8 cellular contexts compared by ENCODE assay signal in the genomic region with DNA sequence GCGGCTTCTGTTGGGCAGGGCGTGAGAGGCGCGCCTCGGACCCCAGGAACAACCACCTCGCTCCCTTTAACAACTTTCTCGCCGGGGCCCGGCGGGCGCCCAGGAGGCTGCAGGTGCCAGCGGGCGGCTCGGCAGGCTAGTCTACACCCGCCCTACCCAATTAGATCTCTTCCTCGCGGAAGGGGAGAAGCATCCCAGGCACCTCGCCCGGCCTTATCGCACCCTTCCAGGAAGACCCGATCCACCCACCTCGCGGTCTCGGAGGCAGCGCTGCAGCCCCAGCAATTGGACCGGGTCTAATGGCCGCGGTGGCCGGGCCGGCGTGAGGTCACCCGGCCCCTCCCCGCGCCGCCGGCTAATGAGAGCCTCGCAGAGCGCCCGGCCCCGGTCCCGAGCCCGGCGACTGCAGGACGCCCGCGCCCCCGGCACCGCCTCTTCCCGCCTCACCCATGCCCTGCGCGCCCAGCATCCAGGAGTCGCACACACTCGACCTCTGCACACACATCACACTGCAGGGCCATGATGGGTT. TPM values are rescaled to one million over a fixed set of nuclear protein-coding genes. Genes with fewer than 3 reads are reported as not detected.
A peak's percentile ranks its signal among the peaks of the same experiment; 100 is the strongest.
DNase-seq lines count a peak whose midpoint lies in the region; ATAC-seq and TF ChIP-seq lines count a peak whose summit lies in the region.

A gene (minus strand): TSS at position 298 of the 529 bp plus-strand sequence. CDS start 419 bp downstream, outside the sequence.

- peaks cover 4% of the 10 kb centered on the region for H3K4me1 ChIP-seq in mesodermal cell (ENCODE audit: control insufficient read depth, insufficient read depth, low read length, poor library complexity, severe bottlenecking)

- H3K4me1 Mint-ChIP-seq in stimulated activated naive CD8-positive, alpha-beta T cell treated with anti-CD3 and anti-CD28 coated beads, Interleukin-15, Interleukin-2, amounts not matched to agents 100 ng/mL and 50 ng/mL, for 24 hours (ENCODE audit: low read depth), result peaks cover 34% of the 10 kb centered on the region

- ATAC-seq in HG03521 (IDR thresholded peaks at IDR 0.05; ENCODE audit: unreplicated experiment), result no peak

- TF ChIP-seq POLR2A in GM18526 (IDR thresholded peaks at IDR 0.05; ENCODE audit: extremely low read depth, insufficient read length), result peak; percentile 19

- 0% methylated on average over 28 to 38 of the region's 53 CpGs for WGBS in mesodermal cell (ENCODE audit: insufficient coverage in 2 of 2), 2 experiments

- no peak for TF ChIP-seq CTCF in epithelial cell of proximal tubule (conservative IDR thresholded peaks at IDR 0.05; ENCODE audit: low read depth, low read length)

- H3K9me3 ChIP-seq in mesodermal cell (ENCODE audit: control insufficient read depth, low read length), result no peaks in the 10 kb centered on the region

- H3K27ac ChIP-seq in mesodermal cell (ENCODE audit: low read depth, low read length, severe bottlenecking), result no peak within 1 kb of the TSS

- no peaks in the 10 kb centered on the region for H3K36me3 ChIP-seq in mesodermal cell (ENCODE audit: control insufficient read depth, insufficient read depth, low read length)

- H3K27me3 Mint-ChIP-seq in stimulated activated naive CD8-positive, alpha-beta T cell treated with anti-CD3 and anti-CD28 coated beads, Interleukin-15, Interleukin-2, amounts not matched to agents 100 ng/mL and 50 ng/mL, for 24 hours, result no peaks in the 10 kb centered on the region

- in situ Hi-C loops in ACHN (cut with HindIII; ENCODE audit: low pct_ligation_motif_present, low pct_unique_long_range_greater_than_20kb, low sequenced_read_pairs), result no loop called here

- no peaks in the 10 kb centered on the region for H3K36me3 Mint-ChIP-seq in stimulated activated naive CD8-positive, alpha-beta T cell treated with anti-CD3 and anti-CD28 coated beads, Interleukin-15, Interleukin-2, amounts not matched to agents 100 ng/mL and 50 ng/mL, for 24 hours (ENCODE audit: low read depth)

- no peak within 1 kb of the TSS for H3K27ac Mint-ChIP-seq in stimulated activated naive CD8-positive, alpha-beta T cell treated with anti-CD3 and anti-CD28 coated beads, Interleukin-15, Interleukin-2, amounts not matched to agents 100 ng/mL and 50 ng/mL, for 24 hours

- no peaks in the 10 kb centered on the region for H3K9me3 Mint-ChIP-seq in stimulated activated naive CD8-positive, alpha-beta T cell treated with anti-CD3 and anti-CD28 coated beads, Interleukin-15, Interleukin-2, amounts not matched to agents 100 ng/mL and 50 ng/mL, for 24 hours

- DNase-seq in ACHN (peak; percentile 83), NCI-H146 (lab: John Stamatoyannopoulos, UW) (peak; percentile 78), epithelial cell of proximal tubule (ENCODE audit: low read depth) (no peak)
- DNase-seq in activated CD8-positive, alpha-beta memory T cell treated with anti-CD3 and anti-CD28 coated beads, Interleukin-2, amount 50 U/mL, for 4 hours, result peak; percentile 29

- H3K4me3 Mint-ChIP-seq in stimulated activated naive CD8-positive, alpha-beta T cell treated with anti-CD3 and anti-CD28 coated beads, Interleukin-15, Interleukin-2, amounts not matched to agents 100 ng/mL and 50 ng/mL, for 24 hours, result peak within 1 kb of the TSS; percentile 79

- H3K4me3 ChIP-seq in epithelial cell of proximal tubule (ENCODE audit: low read depth, low read length) (peak within 1 kb of the TSS; percentile 91), mesodermal cell (ENCODE audit: extremely low read depth, insufficient read depth, low read length, poor library complexity, severe bottlenecking) (peak within 1 kb of the TSS; percentile 55)

RNA-seq across cellular contexts. Expression of the gene that starts here (rescaled TPM):
- 68.2 and 95.4 TPM in 2 replicates for total RNA-seq in epithelial cell of proximal tubule
- 6.1 TPM for polyA plus RNA-seq in mesodermal cell (2013, experiment 1 of 2)
- polyA plus RNA-seq in mesodermal cell (2013, experiment 2 of 2), result 7.0 TPM
